Comparison of ENCODE assay signal across 8 cellular contexts in genomic region chr17:8152112-8152775, GRCh38. TPM values are rescaled to one million over a fixed set of nuclear protein-coding genes. Genes with fewer than 3 reads are reported as not detected.
DNase-seq lines count a peak whose midpoint lies in the region; ATAC-seq and TF ChIP-seq lines count a peak whose summit lies in the region.

TSS of gene PER1 (minus strand) at chr17:8152404. CDS start at chr17:8150706, 1,698 bp downstream.

- H3F3A ChIP-seq in smooth muscle cell (ENCODE audit: low read depth): peaks cover 10% of the 10 kb centered on the region

- peak within 1 kb of the TSS; percentile 83 for H2BK12ac ChIP-seq in H9 (ENCODE audit: insufficient read length, low read depth, low read length)

- H3K4me3 Mint-ChIP-seq in H9: peak within 1 kb of the TSS; percentile 90 to 97

- H3K4me1 ChIP-seq in H9 (ENCODE audit: insufficient read depth, low read length): peaks cover 5% of the 10 kb centered on the region
- H3K4me1 ChIP-seq in smooth muscle cell (ENCODE audit: low read depth): peaks cover 17% of the 10 kb centered on the region

- no peak within 1 kb of the TSS for H4K91ac ChIP-seq in H9 (ENCODE audit: insufficient read length, low read depth, low read length)

- H2BK120ac ChIP-seq in H9 (ENCODE audit: low read depth, low read length, poor library complexity, severe bottlenecking): no peak within 1 kb of the TSS

- H3T11ph ChIP-seq in H9 (ENCODE audit: low read length): no peak within 1 kb of the TSS

- H3K27me3 Mint-ChIP-seq in H9 (ENCODE audit: low read depth): peaks cover 3% of the 10 kb centered on the region

- H4K5ac ChIP-seq in H9 (ENCODE audit: insufficient read length, low read depth, low read length): no peak within 1 kb of the TSS

- H3K14ac ChIP-seq in H9 (ENCODE audit: insufficient read depth, low read length): peak within 1 kb of the TSS; percentile 94

- no peak within 1 kb of the TSS for H2BK20ac ChIP-seq in H9 (ENCODE audit: low read depth, low read length, poor library complexity, severe bottlenecking)

- no peak within 1 kb of the TSS for H4K8ac ChIP-seq in H9 (replicated peaks; ENCODE audit: insufficient read length, low read depth, low read length)

- peaks cover 2% of the 10 kb centered on the region for H3K79me1 ChIP-seq in H9 (ENCODE audit: insufficient read depth, low read depth, low read length, poor library complexity, severe bottlenecking)

- peaks cover 17 to 27% (median 24%) of the 10 kb centered on the region in 3 experiments; a peak in 6 of 7 replicates for H3K36me3 Mint-ChIP-seq in H9 (ENCODE audit: insufficient read depth in 1 of 3, low read depth in 3 of 3)

- H2AFZ ChIP-seq in H9 (ENCODE audit: low read length): no peak within 1 kb of the TSS
- no peak within 1 kb of the TSS for H2AFZ ChIP-seq in smooth muscle cell (ENCODE audit: low read depth)

- H3K9ac ChIP-seq in H9 (ENCODE audit: extremely low read depth, insufficient read length, low read length) (peak within 1 kb of the TSS; percentile 82), smooth muscle cell (ENCODE audit: low read depth) (peak within 1 kb of the TSS; percentile 97)

- H3K9me3 ChIP-seq in H9 (ENCODE audit: control insufficient read depth, low read depth, low read length): no peaks in the 10 kb centered on the region
- no peaks in the 10 kb centered on the region for H3K9me3 ChIP-seq in smooth muscle cell (replicated peaks; ENCODE audit: low read depth)

- H2BK15ac ChIP-seq in H9 (ENCODE audit: low read depth, low read length): no peak within 1 kb of the TSS

- H3K18ac ChIP-seq in H9 (ENCODE audit: insufficient read length, low read depth, low read length): peak within 1 kb of the TSS; percentile 86

- H3K27ac Mint-ChIP-seq in H9: peak within 1 kb of the TSS; percentile 95 to 98 (median 95); a peak in 5 of 7 replicates

- no peak within 1 kb of the TSS for H2BK5ac ChIP-seq in H9 (ENCODE audit: insufficient read length, low read length)

- H3K4me3 ChIP-seq in smooth muscle cell: peak within 1 kb of the TSS; percentile 79

- H4K20me1 ChIP-seq in H9 (ENCODE audit: control insufficient read depth, insufficient read depth, insufficient read length) (no peaks in the 10 kb centered on the region), smooth muscle cell (ENCODE audit: low read depth) (peaks cover 68% of the 10 kb centered on the region)

- no peak within 1 kb of the TSS for H3K23ac ChIP-seq in H9 (ENCODE audit: insufficient read length, low read depth, low read length)

- DNase-seq in AML-193 (lab: John Stamatoyannopoulos, UW) (peak; percentile 34 to 45), H9 (peak; percentile 99), NCI-H2196 (lab: John Stamatoyannopoulos, UW; ENCODE audit: unreplicated experiment) (peak; percentile 83), iris pigment epithelial cell (ENCODE audit: low read depth) (peak; percentile 97), smooth muscle cell (lab: John Stamatoyannopoulos, UW; ENCODE audit: unreplicated experiment) (peak; percentile 88)
- DNase-seq in activated CD4-positive, CD25-positive, alpha-beta regulatory T cell (lab: John Stamatoyannopoulos, UW): peak; percentile 39 to 76 (median 60)
- DNase-seq in central memory CD4-positive, alpha-beta T cell: peak; percentile 85

- peak within 1 kb of the TSS; percentile 87 for H3K4me2 ChIP-seq in H9 (ENCODE audit: insufficient read depth, insufficient read length, low read length)
- peak within 1 kb of the TSS; percentile 95 for H3K4me2 ChIP-seq in smooth muscle cell

- H3K27ac ChIP-seq in H9 (ENCODE audit: insufficient read length, low read depth, low read length): no peak within 1 kb of the TSS
- H3K27ac ChIP-seq in smooth muscle cell (ENCODE audit: low read depth): peak within 1 kb of the TSS; percentile 99

- peaks cover 21 to 25% of the 10 kb centered on the region in 2 experiments for H3K4me1 Mint-ChIP-seq in H9

- ATAC-seq in HG03469 (IDR thresholded peaks at IDR 0.05; ENCODE audit: unreplicated experiment): no peak

- peaks cover 21% of the 10 kb centered on the region for H3K23me2 ChIP-seq in H9 (ENCODE audit: insufficient read length, low read depth, low read length, poor library complexity, severe bottlenecking)

- H3K27me3 ChIP-seq in H9 (ENCODE audit: insufficient read depth, low read length): no peaks in the 10 kb centered on the region
- no peaks in the 10 kb centered on the region for H3K27me3 ChIP-seq in smooth muscle cell (ENCODE audit: low read depth)

- H3K79me2 ChIP-seq in H9 (ENCODE audit: insufficient read depth, low read length) (no peaks in the 10 kb centered on the region), smooth muscle cell (ENCODE audit: low read depth) (peaks cover 10% of the 10 kb centered on the region)

- H2AK5ac ChIP-seq in H9 (ENCODE audit: insufficient read length, low read length): no peak within 1 kb of the TSS

- peaks cover 5% of the 10 kb centered on the region for H3K36me3 ChIP-seq in smooth muscle cell (ENCODE audit: low read depth)

- H3K4ac ChIP-seq in H9 (ENCODE audit: low read depth, low read length): no peak within 1 kb of the TSS

- TF ChIP-seq CTCF in H9 (conservative IDR thresholded peaks at IDR 0.05) (no peak), smooth muscle cell (IDR thresholded peaks at IDR 0.05; ENCODE audit: borderline replicate concordance, insufficient read depth, poor library complexity, severe bottlenecking) (no peak)

- no CpG with 5 or more reads among the region's 42 CpGs for WGBS in H9 (ENCODE audit: extremely low coverage, insufficient read length, low lambda C conversion rate)
- 8% methylated on average over 42 of the region's 42 CpGs for WGBS in smooth muscle cell (ENCODE audit: low lambda C conversion rate)

- no peak within 1 kb of the TSS for H3K56ac ChIP-seq in H9 (ENCODE audit: insufficient read length, low read depth, low read length)

- H3K9me3 Mint-ChIP-seq in H9: no peaks in the 10 kb centered on the region

RNA-seq across cellular contexts. Expression of gene PER1, which starts in this region (rescaled TPM):
- total RNA-seq in H9 (2021): 36.5 and 37.2 TPM in 2 replicates
- total RNA-seq in smooth muscle cell: 25.8 and 29.0 TPM in 2 replicates
- 55.2 and 85.9 TPM in 2 replicates for polyA plus RNA-seq in smooth muscle cell

Comparison
In these comparisons a context has a peak if more than half of its experiments do, and no peak if none do; other contexts are left out.
1. DNase-seq: peak in every context shown above with its lines; median percentile 99 in H9; 97 in iris pigment epithelial cell; 88 in smooth muscle cell; 85 in central memory CD4-positive, alpha-beta T cell; 83 in NCI-H2196; 60 in activated CD4-positive, CD25-positive, alpha-beta regulatory T cell; 40 in AML-193.